13 cellular contexts compared by ENCODE assay signal in the genomic region with DNA sequence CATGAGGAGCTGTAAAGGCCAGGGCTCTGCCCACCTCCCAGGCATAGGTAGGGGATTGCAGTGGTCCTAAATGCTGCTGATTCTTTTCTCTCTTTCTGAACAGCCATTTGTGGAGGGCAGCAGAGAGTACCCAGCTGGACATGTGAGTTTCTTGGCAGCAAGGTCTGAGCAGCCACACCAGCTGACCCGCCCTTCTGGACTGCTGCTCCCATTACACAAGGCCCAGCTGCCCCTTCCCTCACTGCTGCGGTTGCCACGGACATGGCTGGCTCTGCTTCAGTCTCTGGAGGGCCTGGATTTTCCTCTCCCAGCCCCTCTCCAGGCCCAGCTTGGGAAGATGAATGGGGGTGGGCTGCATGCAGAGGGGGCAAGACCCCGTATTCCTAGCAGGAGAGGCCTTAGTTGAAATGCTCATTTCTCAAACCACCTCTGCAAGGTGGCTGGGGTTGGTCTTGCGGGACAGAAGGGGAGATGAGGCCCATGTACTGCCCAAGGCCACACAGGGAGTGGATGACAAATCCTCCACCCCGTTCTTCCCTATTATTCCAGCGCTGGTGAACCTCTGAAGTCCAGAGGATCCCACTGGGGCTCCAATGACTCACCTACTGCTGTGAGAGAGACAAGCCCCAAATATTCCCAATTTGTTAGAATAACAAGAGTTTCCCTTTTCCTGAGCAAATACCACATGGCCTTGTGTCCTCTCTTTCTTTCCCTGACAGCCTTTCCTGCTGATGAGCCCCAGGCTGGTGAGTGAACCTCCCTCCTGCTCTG. TPM values are rescaled to one million over a fixed set of nuclear protein-coding genes. Genes with fewer than 3 reads are reported as not detected.
DNase-seq lines count a peak whose midpoint lies in the region; ATAC-seq, FAIRE-seq and TF ChIP-seq lines count a peak whose summit lies in the region.
"Had no signal": no experiment of that assay in that cellular context is flagged by ENCODE, and none has a peak within 500 bp of the region (broad histone marks: within the 10 kb centered on the region; RNA-seq: fewer than 3 reads in every experiment).

No MANE protein-coding gene starts in this region.

- H4K8ac ChIP-seq in H9 (replicated peaks; ENCODE audit: insufficient read length, low read depth, low read length), result no peak overlapping the region

- H3K27me3 ChIP-seq in H9 (ENCODE audit: insufficient read depth, low read length) (no peaks in the 10 kb centered on the region), stomach (no peaks in the 10 kb centered on the region)
- H3K27me3 ChIP-seq: uterus had no signal

- no peaks in the 10 kb centered on the region for H4K20me1 ChIP-seq in H9 (ENCODE audit: control insufficient read depth, insufficient read depth, insufficient read length)

- TF ChIP-seq CTCF in H9 (conservative IDR thresholded peaks at IDR 0.05), result no peak
- no peak for TF ChIP-seq CTCF in cardiac fibroblast (IDR thresholded peaks at IDR 0.05; ENCODE audit: low read depth, low read length)
- no peak for TF ChIP-seq CTCF in kidney (IDR thresholded peaks at IDR 0.05; ENCODE audit: borderline replicate concordance, extremely low read depth, insufficient read depth)
- no peak for TF ChIP-seq CTCF in stomach (IDR thresholded peaks at IDR 0.05)

- no peak for TF ChIP-seq POLR2A in stomach (IDR thresholded peaks at IDR 0.05)

- peaks cover 35 to 37% of the 10 kb centered on the region in 2 experiments for H3K4me1 Mint-ChIP-seq in H9
- peaks cover 2% of the 10 kb centered on the region for H3K4me1 Mint-ChIP-seq in activated naive CD8-positive, alpha-beta T cell treated with anti-CD3 and anti-CD28 coated beads, Interleukin-2, amount 50 U/mL, for 24 hours

- H3K27ac Mint-ChIP-seq in H9, result peak overlapping the region in 1 of 3 experiments; percentile 55; a peak in 1 of 7 replicates
- no peak overlapping the region for H3K27ac Mint-ChIP-seq in activated naive CD8-positive, alpha-beta T cell treated with anti-CD3 and anti-CD28 coated beads, Interleukin-2, amount 50 U/mL, for 24 hours
- H3K27ac Mint-ChIP-seq: activated CD8-positive, alpha-beta memory T cell treated with anti-CD3 and anti-CD28 coated beads, Interleukin-2, amount 10 ng/mL, durations not matched to agents 7 days and 5 days had no signal

- H3K79me1 ChIP-seq in H9 (ENCODE audit: insufficient read depth, low read depth, low read length, poor library complexity, severe bottlenecking), result no peaks in the 10 kb centered on the region

- no peaks in the 10 kb centered on the region for H3K79me2 ChIP-seq in H9 (ENCODE audit: insufficient read depth, low read length)

- H3K56ac ChIP-seq in H9 (ENCODE audit: insufficient read length, low read depth, low read length), result no peak overlapping the region

- no peak overlapping the region for H2AFZ ChIP-seq in H9 (ENCODE audit: low read length)

- no peaks in the 10 kb centered on the region; the same call in 1 of the 2 replicates for H3K27me3 Mint-ChIP-seq in H9 (ENCODE audit: low read depth)
- H3K27me3 Mint-ChIP-seq in activated naive CD8-positive, alpha-beta T cell treated with anti-CD3 and anti-CD28 coated beads, Interleukin-2, amount 50 U/mL, for 24 hours, result no peaks in the 10 kb centered on the region
- H3K27me3 Mint-ChIP-seq: activated CD8-positive, alpha-beta memory T cell treated with anti-CD3 and anti-CD28 coated beads, Interleukin-2, amount 10 ng/mL, durations not matched to agents 7 days and 5 days had no signal

- H4K5ac ChIP-seq in H9 (ENCODE audit: insufficient read length, low read depth, low read length), result no peak overlapping the region

- H4K91ac ChIP-seq in H9 (ENCODE audit: insufficient read length, low read depth, low read length), result no peak overlapping the region

- H2BK15ac ChIP-seq in H9 (ENCODE audit: low read depth, low read length), result no peak overlapping the region

- TF ChIP-seq EP300 in stomach (IDR thresholded peaks at IDR 0.05), result no peak

- peaks cover 4% of the 10 kb centered on the region; the same call in 1 of the 2 replicates for H3K4me1 ChIP-seq in H9 (ENCODE audit: insufficient read depth, low read length)
- H3K4me1 ChIP-seq in kidney (ENCODE audit: control insufficient read depth in 1 of 2, insufficient read depth in 1 of 2, low read depth in 1 of 2, low read length in 2 of 2), result peaks cover 4 to 5% of the 10 kb centered on the region in 2 donors
- peaks cover 5 to 31% (median 22%) of the 10 kb centered on the region in 4 donors for H3K4me1 ChIP-seq in stomach
- H3K4me1 ChIP-seq: uterus had no signal

- H3K27ac ChIP-seq in H9 (ENCODE audit: insufficient read length, low read depth, low read length) (no peak overlapping the region), kidney (ENCODE audit: low read depth in 2 of 2, low read length in 2 of 2) (peak overlapping the region; percentile 43 to 51), stomach (peak overlapping the region in 1 of 5 donors; percentile 2)
- H3K27ac ChIP-seq: RWPE1, uterus had no signal

- no peak overlapping the region for H3K4ac ChIP-seq in H9 (ENCODE audit: low read depth, low read length)

- H3K4me3 ChIP-seq in cardiac fibroblast (replicated peaks in 1 of 2; ENCODE audit: low read depth in 2 of 2, low read length in 2 of 2) (no peak overlapping the region), kidney (ENCODE audit: low read length in 2 of 2) (no peak overlapping the region), stomach (no peak overlapping the region)
- H3K4me3 ChIP-seq: uterus had no signal

- DNase-seq in H9, result no peak
- DNase-seq in cardiac fibroblast (ENCODE audit: low read depth in 2 of 2), result peak; percentile 61 to 87
- DNase-seq in kidney, result no peak
- DNase-seq in stomach, result peak; percentile 73
- DNase-seq in T-helper 1 cell, result no peak
- no peak for DNase-seq in activated CD4-positive, alpha-beta T cell treated with anti-CD3 and anti-CD28 coated beads, Interleukin-2, amount 50 U/mL, for 4 hours
- DNase-seq in activated naive CD8-positive, alpha-beta T cell treated with anti-CD3 and anti-CD28 coated beads, Interleukin-2, amount 50 U/mL, for 24 hours, result no peak
- no peak for DNase-seq in GM19239 (ENCODE audit: insufficient read length, low spot score)
- DNase-seq: activated CD8-positive, alpha-beta memory T cell treated with anti-CD3 and anti-CD28 coated beads, Interleukin-2, amount 10 ng/mL, durations not matched to agents 7 days and 5 days; MV-4-11; uterus had no signal

- intact Hi-C loops in kidney (cut with DNase I) (no loop called here), stomach (cut with DNase I; ENCODE audit: low total_unique reads) (no loop called here)

- H3K36me3 Mint-ChIP-seq in H9 (ENCODE audit: insufficient read depth in 1 of 3, low read depth in 3 of 3), result no peaks in the 10 kb centered on the region
- H3K36me3 Mint-ChIP-seq in activated naive CD8-positive, alpha-beta T cell treated with anti-CD3 and anti-CD28 coated beads, Interleukin-2, amount 50 U/mL, for 24 hours (ENCODE audit: low read depth), result no peaks in the 10 kb centered on the region
- H3K36me3 Mint-ChIP-seq: activated CD8-positive, alpha-beta memory T cell treated with anti-CD3 and anti-CD28 coated beads, Interleukin-2, amount 10 ng/mL, durations not matched to agents 7 days and 5 days had no signal

- ATAC-seq in activated naive CD8-positive, alpha-beta T cell treated with anti-CD3 and anti-CD28 coated beads, Interleukin-2, amount 50 U/mL, for 24 hours, result no peak
- ATAC-seq: activated CD8-positive, alpha-beta memory T cell treated with anti-CD3 and anti-CD28 coated beads, Interleukin-2, amount 10 ng/mL, durations not matched to agents 7 days and 5 days had no signal

- no peaks in the 10 kb centered on the region for H3K9me3 Mint-ChIP-seq in H9
- no peaks in the 10 kb centered on the region for H3K9me3 Mint-ChIP-seq in activated naive CD8-positive, alpha-beta T cell treated with anti-CD3 and anti-CD28 coated beads, Interleukin-2, amount 50 U/mL, for 24 hours

- no peak overlapping the region for H3K4me3 Mint-ChIP-seq in H9
- no peak overlapping the region for H3K4me3 Mint-ChIP-seq in activated naive CD8-positive, alpha-beta T cell treated with anti-CD3 and anti-CD28 coated beads, Interleukin-2, amount 50 U/mL, for 24 hours
- H3K4me3 Mint-ChIP-seq: activated CD8-positive, alpha-beta memory T cell treated with anti-CD3 and anti-CD28 coated beads, Interleukin-2, amount 10 ng/mL, durations not matched to agents 7 days and 5 days had no signal

- no peaks in the 10 kb centered on the region for H3K36me3 ChIP-seq in kidney (ENCODE audit: control insufficient read depth in 1 of 2, insufficient read depth in 2 of 2, low read length in 2 of 2)
- H3K36me3 ChIP-seq in stomach, result no peaks in the 10 kb centered on the region
- H3K36me3 ChIP-seq: uterus had no signal

- no peaks in the 10 kb centered on the region for H3K9me3 ChIP-seq in H9 (ENCODE audit: control insufficient read depth, low read depth, low read length)
- H3K9me3 ChIP-seq in kidney (ENCODE audit: control insufficient read depth in 1 of 2, low read length in 2 of 2), result no peaks in the 10 kb centered on the region
- no peaks in the 10 kb centered on the region for H3K9me3 ChIP-seq in stomach
- H3K9me3 ChIP-seq: uterus had no signal

- no peak overlapping the region for H2BK5ac ChIP-seq in H9 (ENCODE audit: insufficient read length, low read length)

- H3K9ac ChIP-seq in H9 (ENCODE audit: extremely low read depth, insufficient read length, low read length) (no peak overlapping the region), kidney (ENCODE audit: low read length in 2 of 2) (no peak overlapping the region)

- H3T11ph ChIP-seq in H9 (ENCODE audit: low read length), result no peak overlapping the region

- H2BK120ac ChIP-seq in H9 (ENCODE audit: low read depth, low read length, poor library complexity, severe bottlenecking), result no peak overlapping the region

- no CpG with 5 or more reads among the region's 7 CpGs for WGBS in H9 (ENCODE audit: extremely low coverage, insufficient read length, low lambda C conversion rate)
- WGBS in stomach, 5 donors, result 58 to 73% (median 64%) methylated on average over 6 to 7 of the region's 7 CpGs

- no peaks in the 10 kb centered on the region for H3K23me2 ChIP-seq in H9 (ENCODE audit: insufficient read length, low read depth, low read length, poor library complexity, severe bottlenecking)

- H2BK20ac ChIP-seq in H9 (ENCODE audit: low read depth, low read length, poor library complexity, severe bottlenecking), result no peak overlapping the region

- H3K18ac ChIP-seq in H9 (ENCODE audit: insufficient read length, low read depth, low read length), result peak overlapping the region; percentile 23

- FAIRE-seq in kidney (lab: Jason Lieb, UNC) (no peak), GM19239 (lab: Jason Lieb, UNC) (no peak)

- H2AK5ac ChIP-seq in H9 (ENCODE audit: insufficient read length, low read length), result no peak overlapping the region

- H3K23ac ChIP-seq in H9 (ENCODE audit: insufficient read length, low read depth, low read length), result no peak overlapping the region

- H3K14ac ChIP-seq in H9 (ENCODE audit: insufficient read depth, low read length), result 0 out of 2 replicates have a peak overlapping the region, but pooled peaks have one; percentile 18

- no peak overlapping the region for H2BK12ac ChIP-seq in H9 (ENCODE audit: insufficient read length, low read depth, low read length)

- H3K4me2 ChIP-seq in H9 (ENCODE audit: insufficient read depth, insufficient read length, low read length), result no peak overlapping the region

RNA-seq across cellular contexts. Expression of a gene that starts 4.7 kb away (rescaled TPM):
- total RNA-seq in H9 (2021) (1.9 and 2.0 TPM in 2 replicates), kidney (0.44 TPM), stomach (under 1 TPM in 1 of 5 donors, not detected in 4; 0.55 TPM)
- polyA plus RNA-seq in kidney (ENCODE audit: insufficient read depth, low read depth, low replicate concordance) (0.32 TPM), stomach (1 to 10 TPM in 1 of 3 donors, under 1 TPM in 2; 0.38 to 1.1 (median 0.44) TPM)
- total RNA-seq: dermis microvascular lymphatic vessel endothelial cell, uterus had no signal

RNA-seq across cellular contexts. Expression of a gene that starts 19.6 kb away (rescaled TPM):
- total RNA-seq in H9 (2021) (8.5 and 9.6 TPM in 2 replicates), kidney (0.72 TPM), stomach (1 to 10 TPM in 2 of 5 donors, not detected in 3; 1.8 to 2.4 TPM)
- polyA plus RNA-seq in kidney (ENCODE audit: insufficient read depth, low read depth, low replicate concordance) (7.6 TPM), stomach (1 to 10 TPM; 1.1 to 1.9 (median 1.9) TPM)
- total RNA-seq: dermis microvascular lymphatic vessel endothelial cell had no signal

RNA-seq across cellular contexts. Expression of a gene that starts 26.1 kb away (rescaled TPM):
- 3.1 and 3.5 TPM in 2 replicates for total RNA-seq in H9 (2021)
- 111 TPM for total RNA-seq in kidney
- 579 TPM for polyA plus RNA-seq in kidney (ENCODE audit: insufficient read depth, low read depth, low replicate concordance)
- total RNA-seq in stomach, result 100 to 1,000 TPM in 1 of 5 donors, 10 to 100 TPM in 3, 1 to 10 TPM in 1; 4.0 to 121 (median 12.7) TPM
- 100 to 1,000 TPM in 1 of 3 donors, 10 to 100 TPM in 2; 86.9 to 262 (median 98.5) TPM for polyA plus RNA-seq in stomach

RNA-seq across cellular contexts. Expression of a gene that starts 52.6 kb away (rescaled TPM):
- total RNA-seq in H9 (2021) (0.31 and 0.52 TPM in 2 replicates), kidney (1.3 TPM), stomach (10 to 100 TPM in 1 of 5 donors, 1 to 10 TPM in 1, not detected in 3; 1.3 to 19.5 TPM)
- polyA plus RNA-seq in kidney (ENCODE audit: insufficient read depth, low read depth, low replicate concordance) (49.5 TPM), stomach (10 to 100 TPM in 1 of 3 donors, 1 to 10 TPM in 2; 6.8 to 66.7 (median 7.6) TPM)
- total RNA-seq: dermis microvascular lymphatic vessel endothelial cell, uterus had no signal

Comparison
In these comparisons a context has a peak if more than half of its experiments do, and no peak if none do; other contexts are left out.
1. DNase-seq: peak in cardiac fibroblast (2 of 2) and stomach (single experiment); none in H9 (single experiment), kidney (single experiment), T-helper 1 cell (0 of 5), activated CD4-positive, alpha-beta T cell treated with anti-CD3 and anti-CD28 coated beads, Interleukin-2, amount 50 U/mL, for 4 hours (0 of 2), activated naive CD8-positive, alpha-beta T cell treated with anti-CD3 and anti-CD28 coated beads, Interleukin-2, amount 50 U/mL, for 24 hours (single experiment) and GM19239 (single experiment).